Comparison of ENCODE assay signal across 8 cellular contexts in genomic region chr16:79601092-79601977, GRCh38. TPM values are rescaled to one million over a fixed set of nuclear protein-coding genes. Genes with fewer than 3 reads are reported as not detected.
DNase-seq lines count a peak whose midpoint lies in the region; ATAC-seq and TF ChIP-seq lines count a peak whose summit lies in the region.

No MANE protein-coding gene starts in this region.

- H3K27me3 ChIP-seq in CD4-positive, CD25-positive, alpha-beta regulatory T cell (ENCODE audit: control insufficient read depth, insufficient read depth, low read length) = no peaks in the 10 kb centered on the region
- no peaks in the 10 kb centered on the region for H3K27me3 ChIP-seq in left ventricle myocardium inferior (ENCODE audit: low read depth)
- peaks cover 6% of the 10 kb centered on the region for H3K27me3 ChIP-seq in trophoblast cell (ENCODE audit: insufficient read depth, low read length)

- peak overlapping the region; percentile 94 for H3K4me3 ChIP-seq in CD4-positive, CD25-positive, alpha-beta regulatory T cell (ENCODE audit: low read depth, low read length)
- H3K4me3 ChIP-seq in left ventricle myocardium inferior (peak overlapping the region; percentile 79), trophoblast cell (ENCODE audit: low read depth, low read length) (peak overlapping the region; percentile 73)

- peaks cover 10 to 35% (median 28%) of the 10 kb centered on the region in 4 donors for H3K4me1 Mint-ChIP-seq in CD4-positive, CD25-positive, alpha-beta regulatory T cell
- peaks cover 34% of the 10 kb centered on the region for H3K4me1 Mint-ChIP-seq in activated naive CD8-positive, alpha-beta T cell treated with anti-CD3 and anti-CD28 coated beads, Interleukin-2, amount 50 U/mL, for 24 hours

- peaks cover 5% of the 10 kb centered on the region for H3K79me2 ChIP-seq in trophoblast cell (ENCODE audit: control insufficient read depth, insufficient read depth, low read length, poor library complexity)

- no peaks in the 10 kb centered on the region for H3K9me3 Mint-ChIP-seq in CD4-positive, CD25-positive, alpha-beta regulatory T cell
- no peaks in the 10 kb centered on the region for H3K9me3 Mint-ChIP-seq in activated naive CD8-positive, alpha-beta T cell treated with anti-CD3 and anti-CD28 coated beads, Interleukin-2, amount 50 U/mL, for 24 hours

- WGBS in trophoblast cell (ENCODE audit: extremely low coverage, insufficient coverage, insufficient read length) = no CpG with 5 or more reads among the region's 51 CpGs

- no peak for TF ChIP-seq CTCF in left ventricle myocardium inferior (IDR thresholded peaks at IDR 0.05; ENCODE audit: borderline replicate concordance)

- H4K12ac ChIP-seq in trophoblast cell (ENCODE audit: low read depth, low read length) = no peak overlapping the region

- peaks cover 13% of the 10 kb centered on the region for H3K27me3 Mint-ChIP-seq in CD4-positive, CD25-positive, alpha-beta regulatory T cell
- H3K27me3 Mint-ChIP-seq in activated naive CD8-positive, alpha-beta T cell treated with anti-CD3 and anti-CD28 coated beads, Interleukin-2, amount 50 U/mL, for 24 hours = peaks cover 58% of the 10 kb centered on the region

- peak overlapping the region; percentile 72 for H2AFZ ChIP-seq in trophoblast cell (ENCODE audit: insufficient read depth, low read length, poor library complexity)

- H4K8ac ChIP-seq in trophoblast cell (ENCODE audit: low read depth, low read length) = peak overlapping the region; percentile 72

- peak overlapping the region; percentile 8 for H3K18ac ChIP-seq in trophoblast cell (ENCODE audit: low read length)

- H3K9me3 ChIP-seq in CD4-positive, CD25-positive, alpha-beta regulatory T cell (ENCODE audit: control insufficient read depth in 2 of 2, low read length in 2 of 2) = no peaks in the 10 kb centered on the region
- H3K9me3 ChIP-seq in left ventricle myocardium inferior (replicated peaks) (no peaks in the 10 kb centered on the region), trophoblast cell (ENCODE audit: insufficient read depth, low read depth, low read length) (no peaks in the 10 kb centered on the region)

- H3K4me3 Mint-ChIP-seq in CD4-positive, CD25-positive, alpha-beta regulatory T cell = peak overlapping the region; percentile 95 to 99 (median 96)
- peak overlapping the region; percentile 83 for H3K4me3 Mint-ChIP-seq in activated naive CD8-positive, alpha-beta T cell treated with anti-CD3 and anti-CD28 coated beads, Interleukin-2, amount 50 U/mL, for 24 hours

- no peaks in the 10 kb centered on the region for H3K36me3 ChIP-seq in CD4-positive, CD25-positive, alpha-beta regulatory T cell (ENCODE audit: control insufficient read depth, insufficient read depth, low read length)
- H3K36me3 ChIP-seq in left ventricle myocardium inferior = no peaks in the 10 kb centered on the region
- peaks cover 0 to 2% of the 10 kb centered on the region in 2 experiments for H3K36me3 ChIP-seq in trophoblast cell (ENCODE audit: control insufficient read depth in 1 of 2, insufficient read depth in 2 of 2, low read length in 2 of 2)

- no peaks in the 10 kb centered on the region for H3K36me3 Mint-ChIP-seq in CD4-positive, CD25-positive, alpha-beta regulatory T cell
- no peaks in the 10 kb centered on the region for H3K36me3 Mint-ChIP-seq in activated naive CD8-positive, alpha-beta T cell treated with anti-CD3 and anti-CD28 coated beads, Interleukin-2, amount 50 U/mL, for 24 hours (ENCODE audit: low read depth)

- peak overlapping the region; percentile 87 for H3K4me2 ChIP-seq in trophoblast cell (ENCODE audit: low read length)

- H2BK120ac ChIP-seq in trophoblast cell (ENCODE audit: insufficient read depth, low read length, poor library complexity) = peak overlapping the region; percentile 43

- H4K91ac ChIP-seq in trophoblast cell (ENCODE audit: low read depth, low read length) = peak overlapping the region; percentile 47

- peak in 2 of 3 donors; percentile 29 to 71 for DNase-seq in CD4-positive, CD25-positive, alpha-beta regulatory T cell
- peak; percentile 5 for DNase-seq in NCI-H1105 (lab: John Stamatoyannopoulos, UW)
- DNase-seq in activated naive CD8-positive, alpha-beta T cell treated with anti-CD3 and anti-CD28 coated beads, Interleukin-2, amount 50 U/mL, for 24 hours = peak; percentile 22
- peak; percentile 67 for DNase-seq in left ventricle myocardium inferior
- DNase-seq in trophoblast cell = peak; percentile 30 to 50
- no peak for DNase-seq in NCI-H1436 (lab: John Stamatoyannopoulos, UW)
- no peak for DNase-seq in NOMO-1 (lab: John Stamatoyannopoulos, UW; ENCODE audit: unreplicated experiment in 2 of 2)

- peak overlapping the region; percentile 13 for H3K4ac ChIP-seq in trophoblast cell (ENCODE audit: low read depth, low read length)

- H2AK5ac ChIP-seq in trophoblast cell (ENCODE audit: low read length) = no peak overlapping the region

- H3K9ac ChIP-seq in trophoblast cell (ENCODE audit: low read length) = peak overlapping the region; percentile 74

- intact Hi-C loops in left ventricle myocardium inferior (cut with micrococcal nuclease) = loop anchor here (5.0 to 10.0 kb wide), 2 partner anchors 677 to 1099 kb away; no protein-coding TSS in a partner anchor

- H3K27ac ChIP-seq in CD4-positive, CD25-positive, alpha-beta regulatory T cell (ENCODE audit: insufficient read depth, low read length, poor library complexity, severe bottlenecking) = peak overlapping the region; percentile 80
- H3K27ac ChIP-seq in left ventricle myocardium inferior (replicated peaks) (peak overlapping the region; percentile 95), trophoblast cell (ENCODE audit: low read depth, low read length) (peak overlapping the region; percentile 46)

- peak overlapping the region; percentile 15 for H2BK5ac ChIP-seq in trophoblast cell (ENCODE audit: low read depth, low read length, poor library complexity)

- peak overlapping the region; percentile 0 for H2BK12ac ChIP-seq in trophoblast cell (ENCODE audit: low read length)

- H3K79me1 ChIP-seq in trophoblast cell (ENCODE audit: low read length) = peaks cover 12% of the 10 kb centered on the region

- no peak for ATAC-seq in CD4-positive, CD25-positive, alpha-beta regulatory T cell (ENCODE audit: low read depth in 2 of 2)
- peak; percentile 2 for ATAC-seq in activated naive CD8-positive, alpha-beta T cell treated with anti-CD3 and anti-CD28 coated beads, Interleukin-2, amount 50 U/mL, for 24 hours
- no peak for ATAC-seq in HG02642 (IDR thresholded peaks at IDR 0.05; ENCODE audit: poor library complexity, unreplicated experiment)

- no peak overlapping the region for H3K23ac ChIP-seq in trophoblast cell (ENCODE audit: low read length)

- peak overlapping the region; percentile 73 to 98 (median 94) for H3K27ac Mint-ChIP-seq in CD4-positive, CD25-positive, alpha-beta regulatory T cell
- H3K27ac Mint-ChIP-seq in activated naive CD8-positive, alpha-beta T cell treated with anti-CD3 and anti-CD28 coated beads, Interleukin-2, amount 50 U/mL, for 24 hours = peak overlapping the region; percentile 36

- peak overlapping the region; percentile 3 for H3K14ac ChIP-seq in trophoblast cell (ENCODE audit: low read length)

- H3K4me1 ChIP-seq in CD4-positive, CD25-positive, alpha-beta regulatory T cell (ENCODE audit: control insufficient read depth, insufficient read depth, low read length, poor library complexity, severe bottlenecking) = peaks cover 34% of the 10 kb centered on the region
- H3K4me1 ChIP-seq in left ventricle myocardium inferior (peaks cover 39% of the 10 kb centered on the region), trophoblast cell (ENCODE audit: control insufficient read depth in 1 of 2, insufficient read depth in 2 of 2, low read length in 2 of 2) (peaks cover 0 to 6% of the 10 kb centered on the region in 2 experiments)

RNA-seq across cellular contexts. Expression of gene MAF, which starts 0.8 kb away (rescaled TPM):
- 120 TPM for total RNA-seq in CD4-positive, CD25-positive, alpha-beta regulatory T cell
- 1 to 10 TPM; 1.4 to 4.2 (median 2.8) TPM for polyA plus RNA-seq in CD4-positive, CD25-positive, alpha-beta regulatory T cell
- 11.5 TPM for total RNA-seq in left ventricle myocardium inferior
- polyA plus RNA-seq in trophoblast cell (2013) = 13.3 and 14.9 TPM in 2 replicates

Comparison
In these comparisons a context has a peak if more than half of its experiments do, and no peak if none do; other contexts are left out.
1. DNase-seq: peak in CD4-positive, CD25-positive, alpha-beta regulatory T cell (2 of 3), NCI-H1105 (single experiment), activated naive CD8-positive, alpha-beta T cell treated with anti-CD3 and anti-CD28 coated beads, Interleukin-2, amount 50 U/mL, for 24 hours (single experiment), left ventricle myocardium inferior (single experiment) and trophoblast cell (2 of 2); none in NCI-H1436 (single experiment) and NOMO-1 (0 of 2).
2. Peak in every context shown above with its lines, with median percentiles within 50 percentile points of each other: H3K27ac ChIP-seq and H3K4me3 ChIP-seq.